Comparison of ENCODE assay signal across 2 cellular contexts in genomic region chr1:91065337-91065736, GRCh38.
A peak's percentile ranks its signal among the peaks of the same experiment; 100 is the strongest.
TF ChIP-seq lines count a peak whose summit lies in the region.

No MANE protein-coding gene starts in this region.

TF ChIP-seq in WTC11, 78 proteins besides CTCF, POLR2A, EP300 and RAD21 (continued from another document):
- TF ChIP-seq PRDM15 (CRISPR knock-in tag; IDR thresholded peaks at IDR 0.05) (no peak), PREB (CRISPR knock-in tag; IDR thresholded peaks at IDR 0.05; ENCODE audit: borderline replicate concordance) (no peak), ZBTB43 (CRISPR knock-in tag; IDR thresholded peaks at IDR 0.05) (no peak), EMX1 (CRISPR knock-in tag; IDR thresholded peaks at IDR 0.05) (no peak), NFYB (CRISPR knock-in tag; conservative IDR thresholded peaks at IDR 0.05; ENCODE audit: low read depth) (no peak), NR1H2 (CRISPR knock-in tag; IDR thresholded peaks at IDR 0.05) (no peak), SP1 (CRISPR knock-in tag; conservative IDR thresholded peaks at IDR 0.05) (no peak), NR3C1 (CRISPR knock-in tag; conservative IDR thresholded peaks at IDR 0.05; ENCODE audit: low read depth) (no peak), TEAD4 (CRISPR knock-in tag; IDR thresholded peaks at IDR 0.05) (no peak), MYBL2 (CRISPR knock-in tag; IDR thresholded peaks at IDR 0.05) (no peak), IRF1 (CRISPR knock-in tag; IDR thresholded peaks at IDR 0.05) (no peak), FOXJ3 (CRISPR knock-in tag; IDR thresholded peaks at IDR 0.05; ENCODE audit: borderline replicate concordance) (no peak), TEAD1 (CRISPR knock-in tag; IDR thresholded peaks at IDR 0.05) (no peak), HMGA2 (CRISPR knock-in tag; IDR thresholded peaks at IDR 0.05) (no peak), STAT6 (CRISPR knock-in tag; conservative IDR thresholded peaks at IDR 0.05; ENCODE audit: low read depth) (no peak)
TF ChIP-seq in WTC11: peak in this region for 0.

TF ChIP-seq in liver, 16 proteins besides CTCF, POLR2A, EP300 and RAD21 (continued from another document):
- no peak for TF ChIP-seq ZBTB33 (IDR thresholded peaks at IDR 0.05)
- TF ChIP-seq FOXA1 (IDR thresholded peaks at IDR 0.05): no peak
- peak; percentile 87 to 88 for TF ChIP-seq HNF4A (conservative IDR thresholded peaks at IDR 0.05)
- TF ChIP-seq JUND (IDR thresholded peaks at IDR 0.05): no peak
- TF ChIP-seq SP1 (IDR thresholded peaks at IDR 0.05): peak; percentile 72
- TF ChIP-seq HNF4G (IDR thresholded peaks at IDR 0.05): peak; percentile 72
- TF ChIP-seq TAF1 (conservative IDR thresholded peaks at IDR 0.05): no peak
- TF ChIP-seq NR2F2 (IDR thresholded peaks at IDR 0.05): no peak
